ENCODE assay signal across 8 cellular contexts in the genomic region with DNA sequence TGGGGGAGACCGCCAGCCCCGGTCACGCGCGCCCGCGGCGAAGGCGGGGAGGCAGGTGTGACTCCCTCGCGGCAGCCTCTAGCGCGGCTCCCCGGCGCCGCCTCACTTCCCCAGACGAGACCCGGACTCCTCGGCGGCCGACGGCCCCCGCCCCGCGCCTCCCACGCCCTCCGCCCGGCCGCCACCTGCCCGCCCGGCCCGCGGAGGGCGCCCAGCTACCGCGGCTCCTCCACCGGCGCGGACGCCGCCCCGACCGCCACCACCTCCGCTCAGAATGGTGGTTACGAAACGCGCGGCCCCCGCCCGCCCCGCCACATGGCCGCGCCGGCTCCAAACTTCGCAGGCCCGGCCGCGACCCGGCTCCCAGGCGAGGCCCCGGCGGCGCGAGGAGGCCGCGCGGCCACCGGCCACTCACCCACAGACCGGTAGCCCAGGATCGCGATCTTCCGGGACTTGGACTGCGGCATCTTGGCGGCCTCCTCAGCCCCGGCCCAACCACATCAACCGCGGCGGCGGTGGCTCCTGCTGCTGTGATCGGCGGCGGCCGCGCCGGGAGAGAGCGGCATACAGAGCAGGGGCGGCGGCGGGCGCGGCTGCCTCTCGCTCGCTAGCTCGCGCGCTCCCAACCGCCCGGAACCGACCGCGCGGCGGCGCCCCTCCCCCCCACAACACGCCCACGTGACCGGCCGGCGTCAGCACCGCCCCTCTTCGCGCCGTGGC. TPM values are rescaled to one million over a fixed set of nuclear protein-coding genes. Genes with fewer than 3 reads are reported as not detected.
A peak's percentile ranks its signal among the peaks of the same experiment; 100 is the strongest.
DNase-seq lines count a peak whose midpoint lies in the region; ATAC-seq and TF ChIP-seq lines count a peak whose summit lies in the region.
"Not testable (repeated sequence)": the region's sequence is repeated elsewhere in the genome, so short reads cannot be mapped to it uniquely, and the experiment has no call there.

No MANE protein-coding gene starts in this region.

- H3K36me3 Mint-ChIP-seq in activated B cell treated with CpG ODN at 0.5 μM for 24 hours (ENCODE audit: low read depth): peaks cover 12% of the 10 kb centered on the region

- under 1% methylated on average over 102 of the region's 113 CpGs for WGBS in right cardiac atrium

- CTCF ChIA-PET in activated B cell treated with CpG ODN at 0.5 μM for 24 hours (lab: Charles Lee): interaction anchor here (1.4 kb wide), 2 partner anchors 71 to 113 kb away, joined by 5 to 7 read pairs; no protein-coding TSS in a partner anchor

- H3K4me3 Mint-ChIP-seq in activated B cell treated with CpG ODN at 0.5 μM for 24 hours: peak overlapping the region; percentile 94

- ATAC-seq in activated B cell treated with CpG ODN at 0.5 μM for 24 hours (ENCODE audit: low read depth) (peak; percentile 58), right cardiac atrium (peak; percentile 91 to 93)

- not testable (repeated sequence) for H3K27me3 Mint-ChIP-seq in activated B cell treated with CpG ODN at 0.5 μM for 24 hours

- peak overlapping the region; percentile 98 for H3K27ac Mint-ChIP-seq in activated B cell treated with CpG ODN at 0.5 μM for 24 hours

- not testable (repeated sequence) for H3K9me3 Mint-ChIP-seq in activated B cell treated with CpG ODN at 0.5 μM for 24 hours

- not testable (repeated sequence) for H3K9me3 ChIP-seq in right cardiac atrium (ENCODE audit: control insufficient read depth, low read length)

- DNase-seq in HCEC 1CT (peak; percentile 24), LHCN-M2 (ENCODE audit: low read depth) (peak; percentile 21), activated B cell treated with CpG ODN at 0.5 μM for 24 hours (peak; percentile 69), astrocyte of the spinal cord (ENCODE audit: low read depth, low spot score) (peak; percentile 34), right cardiac atrium (peak; percentile 55 to 90 (median 86)), posterior vena cava (ENCODE audit: low spot score) (peak; percentile 90)

- intact Hi-C loops in activated B cell treated with CpG ODN at 0.5 μM for 24 hours (cut with micrococcal nuclease): loop anchor here (2.0 to 10.0 kb wide), 6 partner anchors 42 to 1194 kb away; partner anchors contain the start of genes ABCF2, ACTR3C and LRRC61
- intact Hi-C loops in right cardiac atrium (cut with DNase I): not testable (repeated sequence)
- intact Hi-C loops in posterior vena cava (cut with DNase I): loop anchor here in 1 of 2 donors (2.0 kb wide), 1 partner anchor 58 kb away; no protein-coding TSS in a partner anchor

- H3K27me3 ChIP-seq in right cardiac atrium (ENCODE audit: control insufficient read depth, insufficient read depth): not testable (repeated sequence)

- peak overlapping the region; percentile 93 for H3K4me3 ChIP-seq in GM08714 (ENCODE audit: low read length)
- H3K4me3 ChIP-seq in astrocyte of the spinal cord (ENCODE audit: low read depth, low read length): peak overlapping the region; percentile 83
- peak overlapping the region; percentile 71 for H3K4me3 ChIP-seq in right cardiac atrium (ENCODE audit: low read length)

- POLR2A ChIA-PET in activated B cell treated with CpG ODN at 0.5 μM for 24 hours (lab: Charles Lee): interaction anchor here (0.6 to 2.7 kb wide), 13 partner anchors 11 to 639 kb away, joined by 3 to 34 read pairs (median 4); partner anchors contain the start of genes ABCF2, CHPF2 and NUB1

- not testable (repeated sequence) for TF ChIP-seq CTCF in activated B cell treated with CpG ODN at 0.5 μM for 24 hours (IDR thresholded peaks at IDR 0.05); astrocyte of the spinal cord (IDR thresholded peaks at IDR 0.05; ENCODE audit: low read depth, low read length)

- in situ Hi-C loops in astrocyte of the spinal cord (cut with HindIII; ENCODE audit: low sequenced_read_pairs): not testable (repeated sequence)

- H3K27ac ChIP-seq in right cardiac atrium (ENCODE audit: low read length) (peak overlapping the region; percentile 98), temporal lobe (ENCODE audit: low read depth, low read length) (peak overlapping the region; percentile 89)

- not testable (repeated sequence) for H3K4me1 ChIP-seq in right cardiac atrium (ENCODE audit: control insufficient read depth, insufficient read depth, low read length)

- H3K4me1 Mint-ChIP-seq in activated B cell treated with CpG ODN at 0.5 μM for 24 hours: peaks cover 44% of the 10 kb centered on the region

RNA-seq across cellular contexts. Expression of gene RHEB, which starts 0.5 kb away (rescaled TPM):
- total RNA-seq in LHCN-M2 (2014; rRNA removed) (138 and 145 TPM in 2 replicates), activated B cell treated with CpG ODN at 0.5 μM for 24 hours (30.5 and 32.8 TPM in 2 replicates), right cardiac atrium (100 to 1,000 TPM; 115 to 217 (median 124) TPM), posterior vena cava (100 to 1,000 TPM; 119 to 138 TPM), temporal lobe (68.1 TPM)
- 127 TPM for polyA plus RNA-seq in LHCN-M2 (2012)
- 135 TPM for polyA plus RNA-seq in right cardiac atrium

Comparison
In these comparisons a context has a peak if more than half of its experiments do, and no peak if none do; other contexts are left out.
1. Peak in every context shown above with its lines: DNase-seq, ATAC-seq, H3K4me3 ChIP-seq and H3K27ac ChIP-seq.
2. DNase-seq: peak in every context shown above with its lines; median percentile 90 in posterior vena cava; 86 in right cardiac atrium; 69 in activated B cell treated with CpG ODN at 0.5 μM for 24 hours; 34 in astrocyte of the spinal cord; 24 in HCEC 1CT; 21 in LHCN-M2.